17 cellular contexts compared by ENCODE assay signal in genomic region chr13:77985866-77986636, GRCh38.
"Had no signal": no experiment of that assay in that cellular context is flagged by ENCODE, and none has a peak within 500 bp of the region (broad histone marks: within the 10 kb centered on the region; RNA-seq: fewer than 3 reads in every experiment).

No MANE protein-coding gene starts in this region.

- H3K4me1 Mint-ChIP-seq: activated B cell treated with CpG ODN at 0.5 μM for 24 hours; activated CD4-positive, alpha-beta memory T cell treated with anti-CD3 and anti-CD28 coated beads, Interleukin-2, amount 10 ng/mL, durations not matched to agents 7 days and 5 days; activated CD8-positive, alpha-beta memory T cell treated with anti-CD3 and anti-CD28 coated beads, Interleukin-2, amount 10 ng/mL, durations not matched to agents 7 days and 5 days; T-cell had no signal

- H3K36me3 Mint-ChIP-seq: activated CD8-positive, alpha-beta memory T cell treated with anti-CD3 and anti-CD28 coated beads, Interleukin-2, amount 10 ng/mL, durations not matched to agents 7 days and 5 days; activated naive CD8-positive, alpha-beta T cell; brain; mesothelial cell of epicardium; T-cell had no signal

- H3K27ac Mint-ChIP-seq: activated B cell treated with CpG ODN at 0.5 μM for 24 hours; activated CD4-positive, alpha-beta memory T cell treated with anti-CD3 and anti-CD28 coated beads, Interleukin-2, amount 10 ng/mL, durations not matched to agents 7 days and 5 days; activated CD8-positive, alpha-beta memory T cell treated with anti-CD3 and anti-CD28 coated beads, Interleukin-2, amount 10 ng/mL, durations not matched to agents 7 days and 5 days; activated naive CD8-positive, alpha-beta T cell; brain; mesothelial cell of epicardium; nephron; T-cell had no signal

- H3K4me3 ChIP-seq: lung, thyroid gland had no signal

- DNase-seq: activated B cell treated with CpG ODN at 0.5 μM for 24 hours; activated CD4-positive, alpha-beta memory T cell treated with anti-CD3 and anti-CD28 coated beads, Interleukin-2, amount 10 ng/mL, durations not matched to agents 7 days and 5 days; activated CD4-positive, alpha-beta T cell treated with anti-CD3 and anti-CD28 coated beads for 48 hours; activated CD8-positive, alpha-beta memory T cell treated with anti-CD3 and anti-CD28 coated beads, Interleukin-2, amount 10 ng/mL, durations not matched to agents 7 days and 5 days; amniotic stem cell; central memory CD4-positive, alpha-beta T cell; stimulated activated CD4-positive, alpha-beta T cell treated with anti-CD3 and anti-CD28 coated beads, Interleukin-12 subunit alpha, Interleukin-12 subunit beta, amount 100 ng/mL, for 4 hours; stimulated activated CD4-positive, alpha-beta T cell treated with anti-CD3 and anti-CD28 coated beads, Interleukin-1b, Interleukin-23, amount 100 ng/mL, for 48 hours; stimulated activated CD8-positive, alpha-beta memory T cell treated with anti-CD3 and anti-CD28 coated beads, Interleukin-4, amount 100 ng/mL, for 48 hours; stimulated activated naive CD4-positive, alpha-beta T cell; T-cell; thyroid gland had no signal

- H3K27me3 ChIP-seq: thyroid gland had no signal

- H3K9me3 Mint-ChIP-seq: activated B cell treated with CpG ODN at 0.5 μM for 24 hours; activated CD4-positive, alpha-beta memory T cell treated with anti-CD3 and anti-CD28 coated beads, Interleukin-2, amount 10 ng/mL, durations not matched to agents 7 days and 5 days; nephron; T-cell had no signal

- H3K27me3 Mint-ChIP-seq: activated B cell treated with CpG ODN at 0.5 μM for 24 hours had no signal

- ATAC-seq: activated CD8-positive, alpha-beta memory T cell treated with anti-CD3 and anti-CD28 coated beads, Interleukin-2, amount 10 ng/mL, durations not matched to agents 7 days and 5 days; T-cell had no signal

- H3K27ac ChIP-seq: thyroid gland had no signal

- H3K9me3 ChIP-seq: thyroid gland had no signal

- H3K36me3 ChIP-seq: thyroid gland had no signal

- H3K4me1 ChIP-seq: thyroid gland had no signal

- H3K4me3 Mint-ChIP-seq: activated B cell treated with CpG ODN at 0.5 μM for 24 hours; activated CD4-positive, alpha-beta memory T cell treated with anti-CD3 and anti-CD28 coated beads, Interleukin-2, amount 10 ng/mL, durations not matched to agents 7 days and 5 days; activated CD8-positive, alpha-beta memory T cell treated with anti-CD3 and anti-CD28 coated beads, Interleukin-2, amount 10 ng/mL, durations not matched to agents 7 days and 5 days; activated naive CD8-positive, alpha-beta T cell; brain; mesothelial cell of epicardium; nephron; T-cell had no signal
